ENCODE assay signal across 28 cellular contexts in genomic region chr9:65437724-65438123, GRCh38.
"Had no signal": no experiment of that assay in that cellular context is flagged by ENCODE, and none has a peak within 500 bp of the region (broad histone marks: within the 10 kb centered on the region; RNA-seq: fewer than 3 reads in every experiment).

No MANE protein-coding gene starts in this region.

- H3K27ac ChIP-seq: left lung, lower lobe of right lung, pancreas, prostate gland, sigmoid colon, spleen, tibial nerve, uterus had no signal

- H3K4me1 ChIP-seq: left lung, lower lobe of right lung, pancreas, prostate gland, sigmoid colon, spleen, tibial nerve, uterus had no signal

- H3K27ac Mint-ChIP-seq: naive thymus-derived CD4-positive, alpha-beta T cell; natural killer cell treated with Interleukin-12 subunit alpha and Interleukin-12 subunit beta and Interleukin-15 and Interleukin-18, amount 100 ng/mL, for 72 hours; stimulated activated effector memory CD8-positive, alpha-beta T cell treated with anti-CD3 and anti-CD28 coated beads, Interleukin-12 subunit alpha, Interleukin-12 subunit beta, amount 100 ng/mL, for 72 hours; stimulated activated naive CD8-positive, alpha-beta T cell treated with anti-CD3 and anti-CD28 coated beads, Interleukin-15, Interleukin-2, amounts not matched to agents 100 ng/mL and 50 ng/mL, for 24 hours; type B pancreatic cell had no signal

- H3K9me3 ChIP-seq: pancreas, prostate gland, uterus had no signal

- H3K4me3 ChIP-seq: left lung, lower lobe of right lung, mucosa of descending colon, pancreas, prostate gland, sigmoid colon, spleen, tibial nerve, uterus had no signal

- H3K36me3 ChIP-seq: left lung, lower lobe of right lung, pancreas, prostate gland, sigmoid colon, spleen, tibial nerve, uterus had no signal

- FAIRE-seq: islet of Langerhans, kidney, pancreas, small intestine had no signal

- ATAC-seq: left colon; left lung; lower lobe of right lung; mucosa of descending colon; naive thymus-derived CD4-positive, alpha-beta T cell; pancreas; right cardiac atrium; stimulated activated effector memory CD8-positive, alpha-beta T cell treated with anti-CD3 and anti-CD28 coated beads, Interleukin-12 subunit alpha, Interleukin-12 subunit beta, amount 100 ng/mL, for 72 hours had no signal

- H3K27me3 Mint-ChIP-seq: natural killer cell treated with Interleukin-12 subunit alpha and Interleukin-12 subunit beta and Interleukin-15 and Interleukin-18, amount 100 ng/mL, for 72 hours; stimulated activated naive CD8-positive, alpha-beta T cell treated with anti-CD3 and anti-CD28 coated beads, Interleukin-15, Interleukin-2, amounts not matched to agents 100 ng/mL and 50 ng/mL, for 24 hours; type B pancreatic cell had no signal

- H3K36me3 Mint-ChIP-seq: stimulated activated effector memory CD8-positive, alpha-beta T cell treated with anti-CD3 and anti-CD28 coated beads, Interleukin-12 subunit alpha, Interleukin-12 subunit beta, amount 100 ng/mL, for 72 hours; type B pancreatic cell had no signal

- DNase-seq: immature natural killer cell; kidney; left colon; left lung; lower lobe of right lung; mammary epithelial cell; mesendoderm; midbrain; mucosa of descending colon; naive thymus-derived CD4-positive, alpha-beta T cell; pancreas; posterior cingulate gyrus; retina; right cardiac atrium; sigmoid colon; small intestine; spleen; stimulated activated CD4-positive, alpha-beta T cell treated with anti-CD3 and anti-CD28 coated beads, Interleukin-4, amount 100 ng/mL, for 24 hours; stimulated activated naive CD4-positive, alpha-beta T cell; substantia nigra; uterus had no signal

- H3K27me3 ChIP-seq: left lung, pancreas, sigmoid colon, spleen, tibial nerve, uterus had no signal

- H3K4me3 Mint-ChIP-seq: immature natural killer cell; naive thymus-derived CD4-positive, alpha-beta T cell; natural killer cell treated with Interleukin-12 subunit alpha and Interleukin-12 subunit beta and Interleukin-15 and Interleukin-18, amount 100 ng/mL, for 72 hours; stimulated activated effector memory CD8-positive, alpha-beta T cell treated with anti-CD3 and anti-CD28 coated beads, Interleukin-12 subunit alpha, Interleukin-12 subunit beta, amount 100 ng/mL, for 72 hours; stimulated activated naive CD8-positive, alpha-beta T cell treated with anti-CD3 and anti-CD28 coated beads, Interleukin-15, Interleukin-2, amounts not matched to agents 100 ng/mL and 50 ng/mL, for 24 hours; type B pancreatic cell had no signal
